Comparison of ENCODE assay signal across 5 cellular contexts in genomic region chr2:157991932-157992331, GRCh38.
"Had no signal": no experiment of that assay in that cellular context is flagged by ENCODE, and none has a peak within 500 bp of the region (broad histone marks: within the 10 kb centered on the region; RNA-seq: fewer than 3 reads in every experiment).

No MANE protein-coding gene starts in this region.

- H3K27ac ChIP-seq: HL-60 had no signal

- ATAC-seq: HepG2 had no signal

- FAIRE-seq: HTR-8/SVneo had no signal

- DNase-seq: IMR-90, KBM-7 had no signal
